In the genomic region with DNA sequence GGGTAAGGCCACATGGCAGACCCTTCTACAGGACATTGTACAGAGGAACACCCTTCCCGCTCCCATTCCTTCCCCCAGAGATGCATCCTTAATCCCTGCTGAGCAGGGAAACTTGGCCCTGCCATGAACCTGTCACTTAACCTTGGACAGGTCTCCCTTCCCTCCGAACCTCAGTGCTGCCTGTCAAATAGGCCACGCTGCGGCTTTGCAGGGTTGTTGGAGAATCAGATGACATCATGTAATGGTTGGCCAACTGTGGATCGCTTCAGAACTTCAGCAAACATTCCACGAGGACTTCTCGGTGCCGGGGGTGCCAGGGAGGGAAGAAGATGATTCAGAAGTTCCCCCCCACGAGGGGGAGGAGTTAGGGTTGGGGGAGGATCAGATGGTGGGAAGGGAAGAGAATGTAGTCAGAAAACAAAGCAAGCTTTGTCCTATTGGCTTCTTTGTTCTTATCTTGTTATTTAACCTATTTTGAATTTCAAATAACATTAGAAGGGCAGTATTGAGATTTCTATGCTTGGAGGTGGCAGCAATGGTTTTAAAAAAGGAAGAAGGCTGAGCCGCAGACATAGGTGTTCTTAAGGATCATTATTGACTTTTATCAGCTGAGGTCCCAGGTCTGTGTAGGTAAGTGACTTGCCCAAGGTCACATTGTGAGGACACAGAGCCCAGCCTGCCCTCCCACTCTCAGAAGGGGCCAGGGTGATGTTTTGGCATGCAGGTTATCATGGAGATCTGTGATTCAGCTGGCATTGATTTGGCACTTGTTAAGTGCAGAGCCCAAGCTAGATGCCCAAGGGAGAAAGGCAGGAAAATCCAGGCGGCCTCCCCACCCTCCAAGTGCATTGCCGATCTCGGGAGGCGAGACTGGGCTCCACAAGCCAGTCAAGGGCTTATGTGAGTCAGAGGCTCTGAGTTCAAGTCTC, we compare ENCODE assay signal across 8 cellular contexts. TPM values are rescaled to one million over a fixed set of nuclear protein-coding genes. Genes with fewer than 3 reads are reported as not detected.
DNase-seq lines count a peak whose midpoint lies in the region; ATAC-seq, FAIRE-seq and TF ChIP-seq lines count a peak whose summit lies in the region.

No MANE protein-coding gene starts in this region.

- no peak overlapping the region for H3K27ac ChIP-seq in H1 (ENCODE audit: low read depth, low read length)

- FAIRE-seq in H1 (lab: Jason Lieb, UNC) = no peak

- no peaks in the 10 kb centered on the region for H3K79me2 ChIP-seq in H1 (ENCODE audit: control insufficient read depth in 1 of 2, insufficient read depth in 2 of 2, low read length in 2 of 2)

- H2BK15ac ChIP-seq in H1 (ENCODE audit: low read length) = peak overlapping the region; percentile 88

- H3K79me1 ChIP-seq in H1 (ENCODE audit: low read depth, low read length) = no peaks in the 10 kb centered on the region

- CTCF ChIA-PET in H1 (lab: Charles Lee; ENCODE audit: partially characterized antibody) = interaction anchor here (0.6 to 39.4 kb wide), 15 partner anchors 8 to 277 kb away, joined by 3 to 1347 read pairs (median 4); a partner anchor contains a TSS

- H3K4me3 ChIP-seq in H1 (ENCODE audit: extremely low read depth in 1 of 4, insufficient read depth in 2 of 4, low read depth in 3 of 4, low read length in 4 of 4) (no peak overlapping the region), mucosa of descending colon (no peak overlapping the region)

- peak overlapping the region in 1 of 2 experiments; percentile 38; a peak in 2 of 4 replicates for H3K4me2 ChIP-seq in H1 (ENCODE audit: insufficient read depth in 1 of 2, low read depth in 2 of 2, low read length in 2 of 2)

- peak overlapping the region; percentile 86; the same call in 1 of the 2 replicates for H2BK20ac ChIP-seq in H1 (ENCODE audit: low read length)

- no peak overlapping the region for H3K14ac ChIP-seq in H1 (ENCODE audit: insufficient read length)

- H4K20me1 ChIP-seq in H1 (replicated peaks in 1 of 2; ENCODE audit: control insufficient read depth in 1 of 2, insufficient read depth in 2 of 2, low read length in 2 of 2) = no peaks in the 10 kb centered on the region

- peak overlapping the region; percentile 68 for H4K91ac ChIP-seq in H1 (replicated peaks; ENCODE audit: insufficient read length, low read length)

- no peak overlapping the region for H4K5ac ChIP-seq in H1 (ENCODE audit: insufficient read length, low read depth, low read length)

- H3K36me3 ChIP-seq in H1 (ENCODE audit: control insufficient read depth in 2 of 4, insufficient read depth in 4 of 4, low read length in 3 of 4) (no peaks in the 10 kb centered on the region), mucosa of descending colon (ENCODE audit: low read depth) (no peaks in the 10 kb centered on the region)

- intact Hi-C loops in Right ventricle myocardium inferior (cut with DNase I) (loop anchor here (10.0 kb wide), 1 partner anchor 249 kb away; no protein-coding TSS in a partner anchor), cardiac septum (cut with DNase I) (loop anchor here (5.0 kb wide), 1 partner anchor 44 kb away; a partner anchor contains a TSS), mucosa of descending colon (cut with DNase I, micrococcal nuclease) (no loop called here)

- no peak for TF ChIP-seq CTCF in H1 (IDR thresholded peaks at IDR 0.05; ENCODE audit: control extremely low read depth in 1 of 3, insufficient read depth in 1 of 3, low read depth in 1 of 3, low read length in 3 of 3)
- TF ChIP-seq CTCF in mucosa of descending colon (IDR thresholded peaks at IDR 0.05) = no peak

- peaks cover 15% of the 10 kb centered on the region; the same call in 1 of the 2 replicates for H3K23me2 ChIP-seq in H1 (ENCODE audit: low read depth, low read length)

- H3K9me3 ChIP-seq in H1 (ENCODE audit: insufficient read depth in 2 of 2, low read depth in 1 of 2, low read length in 1 of 2) (no peaks in the 10 kb centered on the region), mucosa of descending colon (no peaks in the 10 kb centered on the region)

- no peak for TF ChIP-seq EP300 in H1 (IDR thresholded peaks at IDR 0.05; ENCODE audit: borderline replicate concordance in 1 of 2, low read depth in 2 of 2, low read length in 2 of 2)

- H2AK5ac ChIP-seq in H1 (ENCODE audit: low read depth, low read length) = peak overlapping the region; percentile 96

- peak overlapping the region; percentile 71 for H3K18ac ChIP-seq in H1 (ENCODE audit: extremely low read depth, low read length)

- peak; percentile 82 for DNase-seq in Right ventricle myocardium inferior (ENCODE audit: missing footprints)
- DNase-seq in cardiac septum (ENCODE audit: low spot score) = no peak
- DNase-seq in H1 (ENCODE audit: low read depth in 1 of 2, low spot score in 2 of 2) = no peak
- peak; percentile 67 to 75 (median 70) for DNase-seq in mucosa of descending colon
- no peak for DNase-seq in activated effector memory CD4-positive, alpha-beta T cell treated with anti-CD3 and anti-CD28 coated beads, Interleukin-2, amount 50 U/mL, for 16 hours
- DNase-seq in NCI-H128 (lab: John Stamatoyannopoulos, UW; ENCODE audit: unreplicated experiment) = no peak
- DNase-seq in stimulated activated CD4-positive, alpha-beta T cell treated with anti-CD3 and anti-CD28 coated beads, Interleukin-15, amount 100 ng/mL, for 24 hours = no peak

- no peak overlapping the region for H3K56ac ChIP-seq in H1 (replicated peaks; ENCODE audit: insufficient read length, low read depth, low read length)

- H3K23ac ChIP-seq in H1 (ENCODE audit: insufficient read length) = no peak overlapping the region

- TF ChIP-seq POLR2A in H1 (IDR thresholded peaks at IDR 0.05; ENCODE audit: control extremely low read depth in 1 of 2, low read depth in 2 of 2, low read length in 2 of 2) = no peak

- H3K4ac ChIP-seq in H1 (replicated peaks; ENCODE audit: insufficient read length, low read depth, low read length) = no peak overlapping the region

- POLR2A ChIA-PET in H1 (lab: Charles Lee; ENCODE audit: partially characterized antibody) = interaction anchor here (0.7 to 12.2 kb wide), 5 partner anchors 16 to 286 kb away, joined by 3 to 198 read pairs (median 5); no protein-coding TSS in a partner anchor

- ATAC-seq in Right ventricle myocardium inferior = peak; percentile 33
- peak; percentile 17 for ATAC-seq in mucosa of descending colon
- ATAC-seq in HG02623 (IDR thresholded peaks at IDR 0.05; ENCODE audit: unreplicated experiment) = no peak

- no peak overlapping the region for H2AFZ ChIP-seq in H1 (ENCODE audit: low read length)

- H3K27me3 ChIP-seq in H1 (replicated peaks in 1 of 4; ENCODE audit: control insufficient read depth in 3 of 4, extremely low read depth in 1 of 4, insufficient read depth in 3 of 4, low read length in 3 of 4) = peaks cover 6 to 22% (median 11%) of the 10 kb centered on the region in 4 experiments; a peak in 6 of 7 replicates

- no peak overlapping the region for H2BK120ac ChIP-seq in H1 (replicated peaks; ENCODE audit: low read depth, low read length)

- peak overlapping the region; percentile 75; the same call in 1 of the 2 replicates for H2BK5ac ChIP-seq in H1 (ENCODE audit: low read depth, low read length)

- H2BK12ac ChIP-seq in H1 (ENCODE audit: low read depth, low read length) = peak overlapping the region; percentile 100

- H4K8ac ChIP-seq in H1 (ENCODE audit: extremely low read depth, insufficient read depth, low read length) = no peak overlapping the region; the same call in 1 of the 2 replicates

- TF ChIP-seq RAD21 in H1 (IDR thresholded peaks at IDR 0.05 in 1 of 2, conservative IDR thresholded peaks at IDR 0.05 in 1 of 2; ENCODE audit: low read depth in 2 of 2, low read length in 2 of 2) = no peak

- WGBS in H1 (ENCODE audit: extremely low coverage in 1 of 2, insufficient coverage in 1 of 2, insufficient read length in 1 of 2, insufficient replicate concordance in 2 of 2, low coverage in 1 of 2, low lambda C conversion rate in 2 of 2, missing lambda C conversion rate in 1 of 2), 2 experiments = 71% methylated on average over 14 of the region's 14 CpGs; no CpG with 5 or more reads in 1 of the 2 experiments

- H3K4me1 ChIP-seq in H1 (replicated peaks in 1 of 4; ENCODE audit: control insufficient read depth in 3 of 4, insufficient read depth in 4 of 4, low read length in 3 of 4) (peaks cover 7 to 38% (median 17%) of the 10 kb centered on the region in 4 experiments), mucosa of descending colon (ENCODE audit: low read depth) (peaks cover 67% of the 10 kb centered on the region)

- H3K9ac ChIP-seq in H1 (replicated peaks in 1 of 4; ENCODE audit: extremely low read depth in 1 of 4, low read depth in 3 of 4, low read length in 3 of 4) = no peak overlapping the region

RNA-seq across cellular contexts. Expression of a gene that starts 3.1 kb away (rescaled TPM):
- 17.7 TPM for total RNA-seq in Right ventricle myocardium inferior
- total RNA-seq in cardiac septum = 18.8 TPM
- total RNA-seq in H1 (2021; fragmentation: NEBNext Ultra II Directional; extraction: Animal tissue kit (Norgen Biotek cat#: 25700)) = 10.1 and 11.2 TPM in 2 replicates
- 8.3 and 15.4 TPM in 2 replicates for polyA plus RNA-seq in H1 (2011; rRNA removed)
- polyA plus RNA-seq in H1 (2011; cell fraction: cytosol; rRNA removed) = 5.3 TPM
- 7.8 TPM for polyA plus RNA-seq in H1 (2011; cell fraction: nucleus; rRNA removed)
- polyA plus RNA-seq in H1 (2012, experiment 1 of 2) = 5.5 to 11.6 TPM (median 10.8 TPM) in 4 replicates
- polyA plus RNA-seq in H1 (2012, experiment 2 of 2) = 8.9 TPM
- 11.0 TPM for polyA plus RNA-seq in H1 (2013, experiment 1 of 2)
- 10.5 TPM for polyA plus RNA-seq in H1 (2013, experiment 2 of 2)
- polyA minus RNA-seq in H1 (2011; rRNA and poly(A)+ RNA removed) = 2.1 and 2.2 TPM in 2 replicates
- polyA minus RNA-seq in H1 (2011; cell fraction: cytosol; rRNA and poly(A)+ RNA removed) = 4.3 TPM
- polyA minus RNA-seq in H1 (2011; cell fraction: nucleus; rRNA and poly(A)+ RNA removed) = 5.1 TPM
- 10 to 100 TPM; 31.5 to 52.0 (median 48.2) TPM for total RNA-seq in mucosa of descending colon

RNA-seq across cellular contexts. Expression of a gene that starts 16.5 kb away (rescaled TPM):
- total RNA-seq in Right ventricle myocardium inferior (0.60 TPM), cardiac septum (not detected), mucosa of descending colon (10 to 100 TPM; 10.7 to 93.5 (median 23.1) TPM)
- not detected in 2 replicates for total RNA-seq in H1 (2021; fragmentation: NEBNext Ultra II Directional; extraction: Animal tissue kit (Norgen Biotek cat#: 25700))
- polyA plus RNA-seq in H1 (2011; rRNA removed) = not detected in 2 replicates
- not detected for polyA plus RNA-seq in H1 (2011; cell fraction: cytosol; rRNA removed)
- not detected for polyA plus RNA-seq in H1 (2011; cell fraction: nucleus; rRNA removed)
- not detected in 4 replicates for polyA plus RNA-seq in H1 (2012, experiment 1 of 2)
- not detected for polyA plus RNA-seq in H1 (2012, experiment 2 of 2)
- not detected for polyA plus RNA-seq in H1 (2013, experiment 1 of 2)
- not detected for polyA plus RNA-seq in H1 (2013, experiment 2 of 2)
- polyA minus RNA-seq in H1 (2011; rRNA and poly(A)+ RNA removed) = not detected in 2 replicates
- polyA minus RNA-seq in H1 (2011; cell fraction: cytosol; rRNA and poly(A)+ RNA removed) = not detected
- not detected for polyA minus RNA-seq in H1 (2011; cell fraction: nucleus; rRNA and poly(A)+ RNA removed)

RNA-seq across cellular contexts. Expression of a gene that starts 44.2 kb away (rescaled TPM):
- total RNA-seq in Right ventricle myocardium inferior (10.3 TPM), cardiac septum (6.0 TPM), mucosa of descending colon (10 to 100 TPM; 43.3 to 74.1 (median 60.5) TPM)
- 14.4 and 14.6 TPM in 2 replicates for total RNA-seq in H1 (2021; fragmentation: NEBNext Ultra II Directional; extraction: Animal tissue kit (Norgen Biotek cat#: 25700))
- polyA plus RNA-seq in H1 (2011; rRNA removed) = 13.5 and 17.4 TPM in 2 replicates
- 11.2 TPM for polyA plus RNA-seq in H1 (2011; cell fraction: cytosol; rRNA removed)
- polyA plus RNA-seq in H1 (2011; cell fraction: nucleus; rRNA removed) = 23.7 TPM
- polyA plus RNA-seq in H1 (2012, experiment 1 of 2) = 7.9 to 13.1 TPM (median 11.6 TPM) in 4 replicates
- 11.4 TPM for polyA plus RNA-seq in H1 (2012, experiment 2 of 2)
- polyA plus RNA-seq in H1 (2013, experiment 1 of 2) = 9.2 TPM
- 9.2 TPM for polyA plus RNA-seq in H1 (2013, experiment 2 of 2)
- polyA minus RNA-seq in H1 (2011; rRNA and poly(A)+ RNA removed) = 6.8 and 7.5 TPM in 2 replicates
- 11.4 TPM for polyA minus RNA-seq in H1 (2011; cell fraction: cytosol; rRNA and poly(A)+ RNA removed)
- 5.0 TPM for polyA minus RNA-seq in H1 (2011; cell fraction: nucleus; rRNA and poly(A)+ RNA removed)

RNA-seq across cellular contexts. Expression of a gene that starts 45.2 kb away (rescaled TPM):
- total RNA-seq in Right ventricle myocardium inferior (26.7 TPM), cardiac septum (32.5 TPM), mucosa of descending colon (10 to 100 TPM; 70.4 to 79.0 (median 74.3) TPM)
- 46.5 and 49.3 TPM in 2 replicates for total RNA-seq in H1 (2021; fragmentation: NEBNext Ultra II Directional; extraction: Animal tissue kit (Norgen Biotek cat#: 25700))
- 57.2 and 81.0 TPM in 2 replicates for polyA plus RNA-seq in H1 (2011; rRNA removed)
- polyA plus RNA-seq in H1 (2011; cell fraction: cytosol; rRNA removed) = 58.2 TPM
- polyA plus RNA-seq in H1 (2011; cell fraction: nucleus; rRNA removed) = 170 TPM
- polyA plus RNA-seq in H1 (2012, experiment 1 of 2) = 43.4 to 56.3 TPM (median 52.3 TPM) in 4 replicates
- polyA plus RNA-seq in H1 (2012, experiment 2 of 2) = 38.5 TPM
- 31.2 TPM for polyA plus RNA-seq in H1 (2013, experiment 1 of 2)
- 28.6 TPM for polyA plus RNA-seq in H1 (2013, experiment 2 of 2)
- 25.7 and 39.1 TPM in 2 replicates for polyA minus RNA-seq in H1 (2011; rRNA and poly(A)+ RNA removed)
- 36.0 TPM for polyA minus RNA-seq in H1 (2011; cell fraction: cytosol; rRNA and poly(A)+ RNA removed)
- polyA minus RNA-seq in H1 (2011; cell fraction: nucleus; rRNA and poly(A)+ RNA removed) = 64.4 TPM

Comparison
In these comparisons a context has a peak if more than half of its experiments do, and no peak if none do; other contexts are left out.
1. DNase-seq: peak in Right ventricle myocardium inferior (single experiment) and mucosa of descending colon (3 of 3); none in cardiac septum (single experiment), H1 (0 of 2), activated effector memory CD4-positive, alpha-beta T cell treated with anti-CD3 and anti-CD28 coated beads, Interleukin-2, amount 50 U/mL, for 16 hours (single experiment), NCI-H128 (single experiment) and stimulated activated CD4-positive, alpha-beta T cell treated with anti-CD3 and anti-CD28 coated beads, Interleukin-15, amount 100 ng/mL, for 24 hours (single experiment).
2. intact Hi-C loops: an anchor here in Right ventricle myocardium inferior (10.0 kb wide) and cardiac septum (5.0 kb wide); none called in mucosa of descending colon.